17 cellular contexts compared by ENCODE assay signal in the genomic region with DNA sequence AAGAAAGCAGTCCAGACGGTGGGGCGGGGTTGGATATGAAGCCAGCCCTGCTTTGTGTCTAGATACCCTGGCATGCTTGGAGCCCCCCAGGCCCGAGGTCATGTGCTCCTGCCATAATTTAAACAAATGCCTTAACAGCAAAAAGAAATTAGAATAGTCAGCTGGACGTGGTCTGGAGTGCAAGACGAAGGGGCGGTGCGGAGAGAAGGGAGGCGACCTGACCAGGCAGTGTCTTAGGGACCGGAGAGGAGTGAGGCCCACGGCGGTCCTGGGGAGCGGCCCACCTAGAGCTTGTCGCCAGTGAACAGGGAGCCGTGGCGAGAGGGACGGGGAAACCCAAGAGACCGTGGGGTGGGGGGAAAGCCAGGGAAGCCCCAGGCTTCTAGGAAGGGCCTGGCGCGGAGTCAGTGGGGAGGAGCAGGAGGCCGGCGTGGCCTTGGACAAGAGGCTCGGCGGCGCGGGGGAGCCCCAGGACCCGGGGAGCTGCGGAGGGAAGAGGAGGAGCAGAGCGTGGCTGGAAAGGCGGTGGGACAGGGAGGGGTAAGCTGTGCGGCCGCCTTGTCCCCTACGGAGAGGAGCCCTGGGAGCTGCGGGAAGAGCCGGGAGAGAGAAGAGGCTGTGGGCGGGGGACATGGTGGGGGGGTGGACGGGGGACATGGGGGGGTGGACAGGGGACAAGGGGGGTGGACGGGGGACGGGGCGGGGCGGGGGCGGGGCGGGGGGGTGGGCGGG.
A peak's percentile ranks its signal among the peaks of the same experiment; 100 is the strongest.
DNase-seq lines count a peak whose midpoint lies in the region; ATAC-seq, FAIRE-seq and TF ChIP-seq lines count a peak whose summit lies in the region.
"Had no signal": no experiment of that assay in that cellular context is flagged by ENCODE, and none has a peak within 500 bp of the region (broad histone marks: within the 10 kb centered on the region; RNA-seq: fewer than 3 reads in every experiment).

No MANE protein-coding gene starts in this region.

- H3K27ac ChIP-seq in A549 = no peak overlapping the region
- H3K27ac ChIP-seq in H1 (ENCODE audit: low read depth, low read length) = no peak overlapping the region
- H3K27ac ChIP-seq: VCaP had no signal

- peaks cover 0 to 5% of the 10 kb centered on the region in 2 experiments for H4K20me1 ChIP-seq in H1 (replicated peaks in 1 of 2; ENCODE audit: control insufficient read depth in 1 of 2, insufficient read depth in 2 of 2, low read length in 2 of 2)

- POLR2A ChIA-PET in A549 (lab: Yijun Ruan, JAX) = no interaction called here
- POLR2A ChIA-PET in H1 (lab: Charles Lee; ENCODE audit: partially characterized antibody) = no interaction called here

- no peak for DNase-seq in A549 (ENCODE audit: low read depth in 1 of 2, low spot score in 1 of 2)
- DNase-seq in H7 = peak; percentile 94
- peak in 1 of 2 experiments; percentile 77 for DNase-seq in H1 (ENCODE audit: low read depth in 1 of 2, low spot score in 2 of 2)
- no peak for DNase-seq in natural killer cell
- DNase-seq in NCI-H1436 (lab: John Stamatoyannopoulos, UW) = no peak
- DNase-seq in NCI-H2196 treated with DMSO at 0.1 percent for 48 hours (lab: John Stamatoyannopoulos, UW; ENCODE audit: unreplicated experiment) = no peak
- DNase-seq: activated naive CD4-positive, alpha-beta T cell treated with Interleukin-2 at 50 U/mL for 16 hours; KBM-7; mesenchymal stem cell; NCI-H2107; SHP77 treated with DMSO at 0.1 percent for 48 hours had no signal

- H2AFZ ChIP-seq in H1 (ENCODE audit: low read length) = peak overlapping the region; percentile 42; the same call in 1 of the 2 replicates

- H2BK20ac ChIP-seq in H1 (ENCODE audit: low read length) = no peak overlapping the region

- H3K9me3 ChIP-seq in A549 (no peaks in the 10 kb centered on the region), H1 (ENCODE audit: insufficient read depth in 2 of 2, low read depth in 1 of 2, low read length in 1 of 2) (no peaks in the 10 kb centered on the region)
- H3K9me3 ChIP-seq: HAP-1 had no signal

- H3K14ac ChIP-seq in H1 (ENCODE audit: insufficient read length) = no peak overlapping the region

- CTCF ChIA-PET in A549 (lab: Yijun Ruan, JAX) (interaction anchor here (0.6 kb wide), 1 partner anchor 65 kb away, joined by 4 read pairs; no protein-coding TSS in a partner anchor), H1 (lab: Charles Lee; ENCODE audit: partially characterized antibody) (interaction anchor here (0.5 to 1.7 kb wide), 6 partner anchors 12 to 332 kb away, joined by 3 to 4 read pairs (median 4); no protein-coding TSS in a partner anchor)

- intact Hi-C loops in natural killer cell (cut with micrococcal nuclease) = no loop called here

- no peak overlapping the region for H3K27ac Mint-ChIP-seq in natural killer cell
- H3K27ac Mint-ChIP-seq: CD14-positive monocyte had no signal

- H3K18ac ChIP-seq in H1 (ENCODE audit: extremely low read depth, low read length) = peak overlapping the region; percentile 60

- no peaks in the 10 kb centered on the region for H3K79me1 ChIP-seq in H1 (ENCODE audit: low read depth, low read length)

- no peaks in the 10 kb centered on the region for H3K36me3 Mint-ChIP-seq in natural killer cell
- H3K36me3 Mint-ChIP-seq: CD14-positive monocyte had no signal

- no peak overlapping the region for H3K4ac ChIP-seq in H1 (replicated peaks; ENCODE audit: insufficient read length, low read depth, low read length)

- H3K79me2 ChIP-seq in H1 (ENCODE audit: control insufficient read depth in 1 of 2, insufficient read depth in 2 of 2, low read length in 2 of 2) = no peaks in the 10 kb centered on the region

- TF ChIP-seq RAD21 in A549 (conservative IDR thresholded peaks at IDR 0.05 in 1 of 2, IDR thresholded peaks at IDR 0.05 in 1 of 2) (no peak), H1 (IDR thresholded peaks at IDR 0.05 in 1 of 2, conservative IDR thresholded peaks at IDR 0.05 in 1 of 2; ENCODE audit: low read depth in 2 of 2, low read length in 2 of 2) (no peak)

- H3K4me1 Mint-ChIP-seq in natural killer cell = peaks cover 10 to 11% of the 10 kb centered on the region in 2 donors
- H3K4me1 Mint-ChIP-seq: CD14-positive monocyte had no signal

- H2AK5ac ChIP-seq in H1 (ENCODE audit: low read depth, low read length) = no peak overlapping the region

- no peak overlapping the region for H2BK120ac ChIP-seq in H1 (replicated peaks; ENCODE audit: low read depth, low read length)

- H3K9ac ChIP-seq in H1 (replicated peaks in 1 of 4; ENCODE audit: extremely low read depth in 1 of 4, low read depth in 3 of 4, low read length in 3 of 4) = no peak overlapping the region

- H3K4me2 ChIP-seq in A549 (peak overlapping the region; percentile 79; the same call in 1 of the 3 replicates), H1 (ENCODE audit: insufficient read depth in 1 of 2, low read depth in 2 of 2, low read length in 2 of 2) (peak overlapping the region; percentile 59 to 83)

- no peak overlapping the region for H4K91ac ChIP-seq in H1 (replicated peaks; ENCODE audit: insufficient read length, low read length)

- no peak overlapping the region for H3K23ac ChIP-seq in H1 (ENCODE audit: insufficient read length)

- H3K36me3 ChIP-seq in H7 (replicated peaks; ENCODE audit: control insufficient read depth, insufficient read depth, low read length) (no peaks in the 10 kb centered on the region), H1 (ENCODE audit: control insufficient read depth in 2 of 4, insufficient read depth in 4 of 4, low read length in 3 of 4) (no peaks in the 10 kb centered on the region)
- H3K36me3 ChIP-seq: HAP-1 had no signal

- H3K9me3 Mint-ChIP-seq in natural killer cell = no peaks in the 10 kb centered on the region

- H3K4me1 ChIP-seq in A549 = 0 out of 3 replicates have a peak, but pooled peaks cover 5% of the 10 kb centered on the region
- H3K4me1 ChIP-seq in H1 (replicated peaks in 1 of 4; ENCODE audit: control insufficient read depth in 3 of 4, insufficient read depth in 4 of 4, low read length in 3 of 4) = peaks cover 0 to 10% (median 4%) of the 10 kb centered on the region in 4 experiments; a peak in 5 of 7 replicates
- H3K4me1 ChIP-seq: HAP-1 had no signal

- no peak overlapping the region for H2BK5ac ChIP-seq in H1 (ENCODE audit: low read depth, low read length)

- no peak overlapping the region for H3K4me3 ChIP-seq in A549
- H3K4me3 ChIP-seq in H7 (ENCODE audit: insufficient read depth, low read depth, low read length) = peak overlapping the region; percentile 33
- H3K4me3 ChIP-seq in H1 (ENCODE audit: extremely low read depth in 1 of 4, insufficient read depth in 2 of 4, low read depth in 3 of 4, low read length in 4 of 4) = peak overlapping the region in 2 of 4 experiments; percentile 15 to 52; a peak in 3 of 8 replicates
- H3K4me3 ChIP-seq: HAP-1 had no signal

- no peak overlapping the region for H4K8ac ChIP-seq in H1 (ENCODE audit: extremely low read depth, insufficient read depth, low read length)

- peaks cover 10% of the 10 kb centered on the region; the same call in 1 of the 2 replicates for H3K23me2 ChIP-seq in H1 (ENCODE audit: low read depth, low read length)

- no peak overlapping the region for H3K56ac ChIP-seq in H1 (replicated peaks; ENCODE audit: insufficient read length, low read depth, low read length)

- WGBS in A549 (ENCODE audit: missing lambda C conversion rate) = 43% methylated on average over 24 of the region's 43 CpGs
- 24% methylated on average over 29 of the region's 43 CpGs; no CpG with 5 or more reads in 1 of the 2 experiments for WGBS in H1 (ENCODE audit: extremely low coverage in 1 of 2, insufficient coverage in 1 of 2, insufficient read length in 1 of 2, insufficient replicate concordance in 2 of 2, low coverage in 1 of 2, low lambda C conversion rate in 2 of 2, missing lambda C conversion rate in 1 of 2), 2 experiments

- no peak overlapping the region for H4K5ac ChIP-seq in H1 (ENCODE audit: insufficient read length, low read depth, low read length)

- no peak overlapping the region for H2BK12ac ChIP-seq in H1 (ENCODE audit: low read depth, low read length)

- TF ChIP-seq POLR2A in A549 (IDR thresholded peaks at IDR 0.05; ENCODE audit: low read length) = no peak
- no peak for TF ChIP-seq POLR2A in H1 (IDR thresholded peaks at IDR 0.05; ENCODE audit: control extremely low read depth in 1 of 2, low read depth in 2 of 2, low read length in 2 of 2)

- no peak overlapping the region for H2BK15ac ChIP-seq in H1 (ENCODE audit: low read length)

- FAIRE-seq in A549 (lab: Jason Lieb, UNC) = no peak
- no peak for FAIRE-seq in H1 (lab: Jason Lieb, UNC)
- FAIRE-seq: frontal cortex had no signal

- peak overlapping the region; percentile 73 for H3K4me3 Mint-ChIP-seq in natural killer cell

- H3K27me3 Mint-ChIP-seq in natural killer cell (ENCODE audit: low read depth in 2 of 2) = peaks cover 45 to 80% of the 10 kb centered on the region in 2 donors

- peak in 1 of 2 experiments; percentile 37; a peak in 1 of 6 replicates for ATAC-seq in A549
- no peak for ATAC-seq in natural killer cell
- ATAC-seq in activated CD4-positive, CD25-positive, alpha-beta regulatory T cell treated with anti-CD3 and anti-CD28 coated beads, Interleukin-2, amount 50 U/mL, for 24 hours = no peak
- no peak for ATAC-seq in HG03095 (IDR thresholded peaks at IDR 0.05; ENCODE audit: unreplicated experiment)

- H3K27me3 ChIP-seq in H7 (ENCODE audit: control insufficient read depth, insufficient read depth, low read length) (peaks cover 21% of the 10 kb centered on the region), H1 (replicated peaks in 1 of 4; ENCODE audit: control insufficient read depth in 3 of 4, extremely low read depth in 1 of 4, insufficient read depth in 3 of 4, low read length in 3 of 4) (peaks cover 11 to 28% (median 23%) of the 10 kb centered on the region in 4 experiments)

- TF ChIP-seq EP300 in A549 (IDR thresholded peaks at IDR 0.05) = no peak
- TF ChIP-seq EP300 in H1 (IDR thresholded peaks at IDR 0.05; ENCODE audit: borderline replicate concordance in 1 of 2, low read depth in 2 of 2, low read length in 2 of 2) = no peak

- TF ChIP-seq CTCF in A549 (IDR thresholded peaks at IDR 0.05) = no peak
- no peak for TF ChIP-seq CTCF in H1 (IDR thresholded peaks at IDR 0.05; ENCODE audit: control extremely low read depth in 1 of 3, insufficient read depth in 1 of 3, low read depth in 1 of 3, low read length in 3 of 3)
- no peak for TF ChIP-seq CTCF in natural killer cell (IDR thresholded peaks at IDR 0.05)

TF ChIP-seq in A549, 52 proteins besides CTCF, POLR2A, EP300 and RAD21 (continues in another document):
- TF ChIP-seq NFE2L2 (conservative IDR thresholded peaks at IDR 0.05; ENCODE audit: low read length) (no peak), PHF8 (IDR thresholded peaks at IDR 0.05; ENCODE audit: borderline replicate concordance, low read depth) (no peak), MAZ (IDR thresholded peaks at IDR 0.05; ENCODE audit: borderline replicate concordance, low read depth, low read length) (no peak)

TF ChIP-seq in H1, 55 proteins besides CTCF, POLR2A, EP300 and RAD21:
- no peak for TF ChIP-seq GTF2F1 (IDR thresholded peaks at IDR 0.05; ENCODE audit: borderline replicate concordance, low read depth, low read length)
- peak; percentile 39 for TF ChIP-seq KDM4A (IDR thresholded peaks at IDR 0.05; ENCODE audit: low read depth, low read length, severe bottlenecking)
- TF ChIP-seq JUND (IDR thresholded peaks at IDR 0.05; ENCODE audit: low read length) = no peak
- TF ChIP-seq SRF (IDR thresholded peaks at IDR 0.05; ENCODE audit: low read depth, low read length) = no peak
TF ChIP-seq in H1: peak in this region for 1.
